ENCODE assay signal across 28 cellular contexts in genomic region chr4:171169396-171169795, GRCh38.
"Had no signal": no experiment of that assay in that cellular context is flagged by ENCODE, and none has a peak within 500 bp of the region (broad histone marks: within the 10 kb centered on the region; RNA-seq: fewer than 3 reads in every experiment).

No MANE protein-coding gene starts in this region.

- H3K36me3 Mint-ChIP-seq: stimulated activated naive B cell treated with anti-CD40 and anti-IgM and Interleukin-4, amounts not matched to agents 10 μg/mL and 1 μg/mL and 100 μg/mL, for 72 hours had no signal

- H3K9ac ChIP-seq: parathyroid adenoma had no signal

- ATAC-seq: naive thymus-derived CD8-positive, alpha-beta T cell; natural killer cell treated with Interleukin-12 subunit alpha and Interleukin-12 subunit beta and Interleukin-15 and Interleukin-18, amount 100 ng/mL, for 72 hours; psoas muscle; right cardiac atrium; right lobe of liver had no signal

- H3K4me3 Mint-ChIP-seq: naive thymus-derived CD8-positive, alpha-beta T cell; natural killer cell treated with Interleukin-12 subunit alpha and Interleukin-12 subunit beta and Interleukin-15 and Interleukin-18, amount 100 ng/mL, for 72 hours; nephron progenitor cell; neural crest cell; stimulated activated naive B cell treated with anti-CD40 and anti-IgM and Interleukin-4, amounts not matched to agents 10 μg/mL and 1 μg/mL and 100 μg/mL, for 72 hours; stimulated activated naive CD8-positive, alpha-beta T cell treated with anti-CD3 and anti-CD28 coated beads, Interleukin-15, Interleukin-2, amounts not matched to agents 100 ng/mL and 50 ng/mL, for 24 hours had no signal

- H3K4me1 Mint-ChIP-seq: naive thymus-derived CD8-positive, alpha-beta T cell; nephron progenitor cell; neural crest cell; stimulated activated naive B cell treated with anti-CD40 and anti-IgM and Interleukin-4, amounts not matched to agents 10 μg/mL and 1 μg/mL and 100 μg/mL, for 72 hours had no signal

- DNase-seq: naive thymus-derived CD8-positive, alpha-beta T cell; nephron progenitor cell; occipital lobe; ovary; psoas muscle; right cardiac atrium; right lobe of liver; sigmoid colon; small intestine; stimulated activated CD4-positive, alpha-beta T cell treated with anti-CD3 and anti-CD28 coated beads, Interleukin-12 subunit alpha, Interleukin-12 subunit beta, amount 100 ng/mL, for 4 hours; stimulated activated CD4-positive, alpha-beta T cell treated with anti-CD3 and anti-CD28 coated beads, Interleukin-1b, Interleukin-23, amount 100 ng/mL, for 48 hours; stimulated activated CD4-positive, alpha-beta T cell treated with anti-CD3 and anti-CD28 coated beads, Interleukin-4, amount 100 ng/mL, for 1 hour; stimulated activated CD4-positive, alpha-beta T cell treated with anti-CD3 and anti-CD28 coated beads, Interleukin-4, amount 100 ng/mL, for 4 hours; stimulated activated CD8-positive, alpha-beta memory T cell treated with anti-CD3 and anti-CD28 coated beads, Interleukin-4, amount 100 ng/mL, for 48 hours; stimulated activated naive B cell treated with anti-CD40 and anti-IgM and Interleukin-4, amounts not matched to agents 10 μg/mL and 1 μg/mL and 100 μg/mL, for 72 hours; stimulated activated naive CD4-positive, alpha-beta T cell treated with Interleukin-2 at 50 U/mL for 16 hours; stomach; thyroid gland; trophoblast cell; upper lobe of left lung had no signal

- H2AFZ ChIP-seq: parathyroid adenoma had no signal

- H3K4me1 ChIP-seq: parathyroid adenoma, psoas muscle, right lobe of liver, sigmoid colon, stomach, thyroid gland, tibial nerve, upper lobe of left lung, vagina had no signal

- H3K9me3 Mint-ChIP-seq: nephron progenitor cell had no signal

- H3K27me3 ChIP-seq: ovary, right lobe of liver, sigmoid colon, stomach, thyroid gland, tibial nerve, upper lobe of left lung, vagina had no signal

- H3K36me3 ChIP-seq: ovary, right lobe of liver, sigmoid colon, stomach, thoracic aorta, thyroid gland, tibial nerve, upper lobe of left lung, vagina had no signal

- H3K9me3 ChIP-seq: ovary, right lobe of liver, thyroid gland, vagina had no signal

- H3K27me3 Mint-ChIP-seq: naive thymus-derived CD8-positive, alpha-beta T cell; natural killer cell treated with Interleukin-12 subunit alpha and Interleukin-12 subunit beta and Interleukin-15 and Interleukin-18, amount 100 ng/mL, for 72 hours; progenitor cell of endocrine pancreas; stimulated activated naive B cell treated with anti-CD40 and anti-IgM and Interleukin-4, amounts not matched to agents 10 μg/mL and 1 μg/mL and 100 μg/mL, for 72 hours; stimulated activated naive CD8-positive, alpha-beta T cell treated with anti-CD3 and anti-CD28 coated beads, Interleukin-15, Interleukin-2, amounts not matched to agents 100 ng/mL and 50 ng/mL, for 24 hours had no signal

- H3K4me3 ChIP-seq: ovary, psoas muscle, right lobe of liver, sigmoid colon, stomach, thoracic aorta, thyroid gland, tibial nerve, upper lobe of left lung, vagina had no signal

- H3K27ac ChIP-seq: ovary, parathyroid adenoma, psoas muscle, right lobe of liver, sigmoid colon, stomach, thoracic aorta, thyroid gland, tibial nerve, upper lobe of left lung, vagina had no signal

- H3K27ac Mint-ChIP-seq: naive thymus-derived CD8-positive, alpha-beta T cell; natural killer cell treated with Interleukin-12 subunit alpha and Interleukin-12 subunit beta and Interleukin-15 and Interleukin-18, amount 100 ng/mL, for 72 hours; nephron progenitor cell; progenitor cell of endocrine pancreas; stimulated activated naive B cell treated with anti-CD40 and anti-IgM and Interleukin-4, amounts not matched to agents 10 μg/mL and 1 μg/mL and 100 μg/mL, for 72 hours; stimulated activated naive CD8-positive, alpha-beta T cell treated with anti-CD3 and anti-CD28 coated beads, Interleukin-15, Interleukin-2, amounts not matched to agents 100 ng/mL and 50 ng/mL, for 24 hours had no signal
